ENCODE assay signal across 15 cellular contexts in genomic region chr17:68355093-68355492, GRCh38.
DNase-seq lines count a peak whose midpoint lies in the region; ATAC-seq and TF ChIP-seq lines count a peak whose summit lies in the region.
"Had no signal": no experiment of that assay in that cellular context is flagged by ENCODE, and none has a peak within 500 bp of the region (broad histone marks: within the 10 kb centered on the region; RNA-seq: fewer than 3 reads in every experiment).

No MANE protein-coding gene starts in this region.

- no peak for TF ChIP-seq CTCF in SK-N-SH (IDR thresholded peaks at IDR 0.05)
- no peak for TF ChIP-seq CTCF in colonic mucosa (IDR thresholded peaks at IDR 0.05)

- no peaks in the 10 kb centered on the region for H4K20me1 ChIP-seq in SK-N-SH (ENCODE audit: insufficient read depth)

- peak overlapping the region; percentile 7 for H3K27ac Mint-ChIP-seq in activated naive CD8-positive, alpha-beta T cell
- H3K27ac Mint-ChIP-seq in activated naive CD8-positive, alpha-beta T cell treated with anti-CD3 and anti-CD28 coated beads for 36 hours: no peak overlapping the region
- H3K27ac Mint-ChIP-seq: dendritic cell treated with granulocyte-macrophage colony-stimulating factor and Interleukin-4, amounts not matched to agents 40 ng/mL and 50 ng/mL, for 4 days had no signal

- H3F3A ChIP-seq in SK-N-SH (replicated peaks; ENCODE audit: insufficient read depth): no peaks in the 10 kb centered on the region

- no peak for TF ChIP-seq RAD21 in SK-N-SH (IDR thresholded peaks at IDR 0.05; ENCODE audit: low read length)

- H3K27me3 ChIP-seq in SK-N-SH (ENCODE audit: insufficient read depth): no peaks in the 10 kb centered on the region
- no peaks in the 10 kb centered on the region for H3K27me3 ChIP-seq in colonic mucosa

- H3K27ac ChIP-seq in SK-N-SH (ENCODE audit: low read depth in 2 of 2, low read length in 1 of 2) (peak overlapping the region in 1 of 2 experiments; percentile 33; a peak in 1 of 4 replicates), colonic mucosa (no peak overlapping the region)
- H3K27ac ChIP-seq: SK-N-MC had no signal

- intact Hi-C loops in colonic mucosa (cut with DNase I): no loop called here

- H2AFZ ChIP-seq in SK-N-SH (ENCODE audit: low read depth): no peak overlapping the region; the same call in 1 of the 2 replicates

- ATAC-seq in HG02840 (IDR thresholded peaks at IDR 0.05; ENCODE audit: low FRiP score, unreplicated experiment): no peak
- ATAC-seq: left colon had no signal

- DNase-seq in activated naive CD8-positive, alpha-beta T cell treated with anti-CD3 and anti-CD28 coated beads for 36 hours: no peak
- DNase-seq in SK-N-SH (no peak), fibroblast of the conjunctiva (ENCODE audit: low read depth) (peak; percentile 37), colonic mucosa (no peak), anterior cingulate cortex (lab: John Stamatoyannopoulos, UW) (no peak), mucosa of gallbladder (ENCODE audit: low spot score) (no peak)
- DNase-seq: activated CD4-positive, CD25-positive, alpha-beta regulatory T cell treated with anti-CD3 and anti-CD28 coated beads, Interleukin-2, amount 50 U/mL, for 72 hours; AML-193; left colon; NCI-H2029; NK-92 treated with Interleukin-12 subunit alpha and Interleukin-12 subunit beta, amount 100 ng/mL, for 24 hours had no signal

- POLR2A ChIA-PET in SK-N-SH (lab: Yijun Ruan, JAX): no interaction called here

- H3K4me2 ChIP-seq in SK-N-SH: peak overlapping the region; percentile 35

- no peaks in the 10 kb centered on the region for H3K36me3 ChIP-seq in SK-N-SH (replicated peaks in 1 of 2; ENCODE audit: control insufficient read depth in 1 of 2, insufficient read depth in 2 of 2, low read length in 1 of 2)
- H3K36me3 ChIP-seq in colonic mucosa: no peaks in the 10 kb centered on the region

- no peaks in the 10 kb centered on the region for H3K9me3 ChIP-seq in SK-N-SH
- H3K9me3 ChIP-seq in colonic mucosa: no peaks in the 10 kb centered on the region

- TF ChIP-seq EP300 in SK-N-SH (IDR thresholded peaks at IDR 0.05; ENCODE audit: borderline replicate concordance in 1 of 2, low read depth in 1 of 2, low read length in 1 of 2): no peak

- peaks cover 64% of the 10 kb centered on the region for H3K4me1 Mint-ChIP-seq in activated naive CD8-positive, alpha-beta T cell (ENCODE audit: low read depth)
- peaks cover 44% of the 10 kb centered on the region for H3K4me1 Mint-ChIP-seq in activated naive CD8-positive, alpha-beta T cell treated with anti-CD3 and anti-CD28 coated beads for 36 hours

- no peaks in the 10 kb centered on the region for H3K9me3 Mint-ChIP-seq in activated naive CD8-positive, alpha-beta T cell (ENCODE audit: low read depth)
- H3K9me3 Mint-ChIP-seq in activated naive CD8-positive, alpha-beta T cell treated with anti-CD3 and anti-CD28 coated beads for 36 hours: no peaks in the 10 kb centered on the region
- H3K9me3 Mint-ChIP-seq: dendritic cell treated with granulocyte-macrophage colony-stimulating factor and Interleukin-4, amounts not matched to agents 40 ng/mL and 50 ng/mL, for 4 days had no signal

- H3K9ac ChIP-seq in SK-N-SH (no peak overlapping the region), colonic mucosa (ENCODE audit: low read depth in 2 of 2, low read length in 2 of 2) (no peak overlapping the region)

- H3K79me2 ChIP-seq in SK-N-SH (ENCODE audit: insufficient read depth): no peaks in the 10 kb centered on the region

- no peak overlapping the region for H3K4me3 ChIP-seq in SK-N-SH (ENCODE audit: low read depth in 2 of 2, low read length in 1 of 2)
- no peak overlapping the region for H3K4me3 ChIP-seq in colonic mucosa
- H3K4me3 ChIP-seq: SK-N-MC had no signal

- H3K4me1 ChIP-seq in SK-N-SH (ENCODE audit: control insufficient read depth in 1 of 2, insufficient read depth in 2 of 2, low read depth in 1 of 2, low read length in 1 of 2) (peaks cover 5 to 12% of the 10 kb centered on the region in 2 experiments; a peak in 3 of 4 replicates), colonic mucosa (no peaks in the 10 kb centered on the region)

- CTCF ChIA-PET in SK-N-SH (lab: Yijun Ruan, JAX): interaction anchor here (1.2 to 4.7 kb wide), 3 partner anchors 26 to 83 kb away, joined by 3 to 25 read pairs (median 4); no protein-coding TSS in a partner anchor

- no peak overlapping the region for H3K4me3 Mint-ChIP-seq in activated naive CD8-positive, alpha-beta T cell
- no peak overlapping the region for H3K4me3 Mint-ChIP-seq in activated naive CD8-positive, alpha-beta T cell treated with anti-CD3 and anti-CD28 coated beads for 36 hours
- H3K4me3 Mint-ChIP-seq: dendritic cell treated with granulocyte-macrophage colony-stimulating factor and Interleukin-4, amounts not matched to agents 40 ng/mL and 50 ng/mL, for 4 days had no signal

- no peaks in the 10 kb centered on the region for H3K27me3 Mint-ChIP-seq in activated naive CD8-positive, alpha-beta T cell
- H3K27me3 Mint-ChIP-seq in activated naive CD8-positive, alpha-beta T cell treated with anti-CD3 and anti-CD28 coated beads for 36 hours: no peaks in the 10 kb centered on the region
- H3K27me3 Mint-ChIP-seq: dendritic cell treated with granulocyte-macrophage colony-stimulating factor and Interleukin-4, amounts not matched to agents 40 ng/mL and 50 ng/mL, for 4 days had no signal

- 81% methylated on average over 4 of the region's 4 CpGs for WGBS in SK-N-SH (ENCODE audit: low lambda C conversion rate)

- H3K36me3 Mint-ChIP-seq in activated naive CD8-positive, alpha-beta T cell: peaks cover 2% of the 10 kb centered on the region
- peaks cover 6% of the 10 kb centered on the region for H3K36me3 Mint-ChIP-seq in activated naive CD8-positive, alpha-beta T cell treated with anti-CD3 and anti-CD28 coated beads for 36 hours

- no peaks in the 10 kb centered on the region for H3K9me2 ChIP-seq in SK-N-SH

TF ChIP-seq in SK-N-SH, 30 proteins besides CTCF, POLR2A, EP300 and RAD21:
- TF ChIP-seq GATA2 (CRISPR knock-in tag; IDR thresholded peaks at IDR 0.05) (no peak), FOSL2 (IDR thresholded peaks at IDR 0.05; ENCODE audit: borderline replicate concordance, low read depth) (peak; percentile 46; the same call in 1 of the 2 replicates)
- TF ChIP-seq, protein P1, sequence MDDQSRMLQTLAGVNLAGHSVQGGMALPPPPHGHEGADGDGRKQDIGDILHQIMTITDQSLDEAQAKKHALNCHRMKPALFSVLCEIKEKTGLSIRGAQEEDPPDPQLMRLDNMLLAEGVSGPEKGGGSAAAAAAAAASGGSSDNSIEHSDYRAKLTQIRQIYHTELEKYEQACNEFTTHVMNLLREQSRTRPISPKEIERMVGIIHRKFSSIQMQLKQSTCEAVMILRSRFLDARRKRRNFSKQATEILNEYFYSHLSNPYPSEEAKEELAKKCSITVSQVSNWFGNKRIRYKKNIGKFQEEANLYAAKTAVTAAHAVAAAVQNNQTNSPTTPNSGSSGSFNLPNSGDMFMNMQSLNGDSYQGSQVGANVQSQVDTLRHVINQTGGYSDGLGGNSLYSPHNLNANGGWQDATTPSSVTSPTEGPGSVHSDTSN (IDR thresholded peaks at IDR 0.05): peak; percentile 76
